In the genomic region with DNA sequence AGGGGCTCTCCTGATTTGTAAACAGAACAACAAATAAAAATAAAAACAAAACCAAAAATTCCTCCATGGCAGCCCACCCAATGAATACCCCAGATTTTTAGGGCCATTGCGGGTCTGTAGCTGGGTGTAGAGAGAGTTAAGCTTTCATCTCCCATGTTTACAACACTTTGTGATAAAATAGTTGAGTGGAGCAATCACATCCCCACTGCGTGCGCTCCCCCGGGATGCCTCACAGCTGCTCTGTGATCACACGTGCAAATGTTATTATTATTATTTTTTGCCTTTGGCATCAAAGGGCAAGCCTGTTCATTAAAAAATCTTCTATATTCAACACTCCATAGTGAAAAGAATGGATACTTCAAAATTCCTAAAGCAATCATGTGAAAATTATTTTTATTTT, we compare ENCODE assay signal across 19 cellular contexts.
A peak's percentile ranks its signal among the peaks of the same experiment; 100 is the strongest.
DNase-seq lines count a peak whose midpoint lies in the region; ATAC-seq and TF ChIP-seq lines count a peak whose summit lies in the region.
"Had no signal": no experiment of that assay in that cellular context is flagged by ENCODE, and none has a peak within 500 bp of the region (broad histone marks: within the 10 kb centered on the region; RNA-seq: fewer than 3 reads in every experiment).

No MANE protein-coding gene starts in this region.

- H3K27ac Mint-ChIP-seq in effector memory CD8-positive, alpha-beta T cell = no peak overlapping the region
- no peak overlapping the region for H3K27ac Mint-ChIP-seq in activated T-cell treated with anti-CD3 and anti-CD28 coated beads, Interleukin-2, amount 50 U/mL, for 72 hours
- H3K27ac Mint-ChIP-seq: T-helper 1 cell treated with Interleukin-12 subunit alpha and Interleukin-12 subunit beta and Interleukin-4 antibody, amounts not matched to agents 30 μg/mL and 1 μg/mL, for 36 hours had no signal

- H3K27ac ChIP-seq in BLaER1 (peak overlapping the region; percentile 23; the same call in 1 of the 2 replicates), cingulate gyrus (ENCODE audit: low read depth, low read length) (peak overlapping the region; percentile 73), right atrium auricular region (peak overlapping the region; percentile 85 to 90), skeletal muscle tissue (ENCODE audit: low read depth, low read length) (peak overlapping the region; percentile 87)
- H3K27ac ChIP-seq: A549, VCaP had no signal

- H3K4me1 Mint-ChIP-seq in effector memory CD8-positive, alpha-beta T cell (ENCODE audit: low read depth in 2 of 2) = peaks cover 51 to 74% of the 10 kb centered on the region in 2 donors
- H3K4me1 Mint-ChIP-seq in activated T-cell treated with anti-CD3 and anti-CD28 coated beads, Interleukin-2, amount 50 U/mL, for 72 hours (ENCODE audit: low read depth) = peaks cover 8% of the 10 kb centered on the region

- DNase-seq in right atrium auricular region (ENCODE audit: low spot score) (no peak), DMS153 (lab: John Stamatoyannopoulos, UW) (no peak)
- DNase-seq in effector memory CD8-positive, alpha-beta T cell = no peak
- no peak for DNase-seq in activated T-cell treated with anti-CD3 and anti-CD28 coated beads, Interleukin-2, amount 50 U/mL, for 72 hours
- DNase-seq: activated CD4-positive, alpha-beta T cell treated with anti-CD3 and anti-CD28 coated beads, Interleukin-2, amount 50 U/mL, for 4 hours; foreskin fibroblast; left colon; NCI-H1417 treated with DMSO at 0.1 percent for 48 hours; NCI-H2171; NCI-H748 treated with DMSO at 0.1 percent for 48 hours; SIG-M5; stimulated activated naive CD4-positive, alpha-beta T cell had no signal

- H3K4me3 ChIP-seq in BLaER1 (no peak overlapping the region), right atrium auricular region (no peak overlapping the region), skeletal muscle tissue (ENCODE audit: low read length in 3 of 3) (no peak overlapping the region)
- H3K4me3 ChIP-seq: A549 had no signal

- peaks cover 0 to 5% of the 10 kb centered on the region in 2 donors for H3K9me3 Mint-ChIP-seq in effector memory CD8-positive, alpha-beta T cell
- H3K9me3 Mint-ChIP-seq in activated T-cell treated with anti-CD3 and anti-CD28 coated beads, Interleukin-2, amount 50 U/mL, for 72 hours = peaks cover 4% of the 10 kb centered on the region in 2 donors
- H3K9me3 Mint-ChIP-seq: T-helper 1 cell treated with Interleukin-12 subunit alpha and Interleukin-12 subunit beta and Interleukin-4 antibody, amounts not matched to agents 30 μg/mL and 1 μg/mL, for 36 hours had no signal

- peak overlapping the region; percentile 41; the same call in 1 of the 2 replicates for H3K4me2 ChIP-seq in BLaER1
- H3K4me2 ChIP-seq: A549 had no signal

- peaks cover 83% of the 10 kb centered on the region for H3K36me3 Mint-ChIP-seq in effector memory CD8-positive, alpha-beta T cell (ENCODE audit: insufficient read depth)
- peaks cover 7 to 11% of the 10 kb centered on the region in 2 donors for H3K36me3 Mint-ChIP-seq in activated T-cell treated with anti-CD3 and anti-CD28 coated beads, Interleukin-2, amount 50 U/mL, for 72 hours (ENCODE audit: insufficient read depth in 2 of 2)

- H3K4me3 Mint-ChIP-seq in effector memory CD8-positive, alpha-beta T cell = no peak overlapping the region
- H3K4me3 Mint-ChIP-seq in activated T-cell treated with anti-CD3 and anti-CD28 coated beads, Interleukin-2, amount 50 U/mL, for 72 hours = no peak overlapping the region
- H3K4me3 Mint-ChIP-seq: T-helper 1 cell treated with Interleukin-12 subunit alpha and Interleukin-12 subunit beta and Interleukin-4 antibody, amounts not matched to agents 30 μg/mL and 1 μg/mL, for 36 hours had no signal

- H3K9me3 ChIP-seq in BLaER1 (no peaks in the 10 kb centered on the region), right atrium auricular region (no peaks in the 10 kb centered on the region), skeletal muscle tissue (ENCODE audit: control insufficient read depth in 3 of 3, low read length in 3 of 3) (no peaks in the 10 kb centered on the region)
- H3K9me3 ChIP-seq: A549 had no signal

- peaks cover 81% of the 10 kb centered on the region for H4K20me1 ChIP-seq in BLaER1

- H3K9ac ChIP-seq in BLaER1 = no peak overlapping the region
- peak overlapping the region; percentile 42 to 80 (median 57) for H3K9ac ChIP-seq in skeletal muscle tissue (ENCODE audit: low read depth in 1 of 3, low read length in 3 of 3)

- H3K27me3 Mint-ChIP-seq in effector memory CD8-positive, alpha-beta T cell = no peaks in the 10 kb centered on the region
- no peaks in the 10 kb centered on the region for H3K27me3 Mint-ChIP-seq in activated T-cell treated with anti-CD3 and anti-CD28 coated beads, Interleukin-2, amount 50 U/mL, for 72 hours (ENCODE audit: low read depth)

- H3K4me1 ChIP-seq in BLaER1 (peaks cover 63% of the 10 kb centered on the region), right atrium auricular region (peaks cover 0 to 36% of the 10 kb centered on the region in 2 donors), skeletal muscle tissue (ENCODE audit: control insufficient read depth in 3 of 3, insufficient read depth in 3 of 3, low read length in 3 of 3) (peaks cover 16 to 22% (median 21%) of the 10 kb centered on the region in 3 donors)
- H3K4me1 ChIP-seq: A549 had no signal

- H3K36me3 ChIP-seq in BLaER1 = peaks cover 84% of the 10 kb centered on the region
- H3K36me3 ChIP-seq in right atrium auricular region = peaks cover 4% of the 10 kb centered on the region
- peaks cover 8 to 13% (median 10%) of the 10 kb centered on the region in 3 donors for H3K36me3 ChIP-seq in skeletal muscle tissue (ENCODE audit: control insufficient read depth in 3 of 3, insufficient read depth in 3 of 3, low read length in 3 of 3)

- no peak for TF ChIP-seq CTCF in right atrium auricular region (IDR thresholded peaks at IDR 0.05)

- H3K27me3 ChIP-seq in BLaER1 (no peaks in the 10 kb centered on the region), right atrium auricular region (no peaks in the 10 kb centered on the region), skeletal muscle tissue (ENCODE audit: control insufficient read depth in 3 of 3, insufficient read depth in 3 of 3, low read length in 3 of 3) (no peaks in the 10 kb centered on the region)

- no peak for ATAC-seq in effector memory CD8-positive, alpha-beta T cell (replicated peaks)
- ATAC-seq in HG03432 (IDR thresholded peaks at IDR 0.05; ENCODE audit: unreplicated experiment) = no peak
- no peak for ATAC-seq in activated T-cell treated with anti-CD3 and anti-CD28 coated beads, Interleukin-2, amount 50 U/mL, for 72 hours (replicated peaks in 1 of 2)
- ATAC-seq: A549, left colon had no signal

Comparison
In these comparisons a context has a peak if more than half of its experiments do, and no peak if none do; other contexts are left out.
1. H3K27ac ChIP-seq: peak in every context shown above with its lines; median percentile 88 in right atrium auricular region; 87 in skeletal muscle tissue; 73 in cingulate gyrus; 23 in BLaER1.